18 cellular contexts compared by ENCODE assay signal in genomic region chr5:6736106-6736505, GRCh38. TPM values are rescaled to one million over a fixed set of nuclear protein-coding genes. Genes with fewer than 3 reads are reported as not detected.
DNase-seq lines count a peak whose midpoint lies in the region; ATAC-seq and TF ChIP-seq lines count a peak whose summit lies in the region.
"Had no signal": no experiment of that assay in that cellular context is flagged by ENCODE, and none has a peak within 500 bp of the region (broad histone marks: within the 10 kb centered on the region; RNA-seq: fewer than 3 reads in every experiment).

No MANE protein-coding gene starts in this region.

- H3K79me2 ChIP-seq in KMS-11 (ENCODE audit: insufficient read depth, low read depth), result peaks cover 98% of the 10 kb centered on the region

- no peak for TF ChIP-seq CTCF in KMS-11 (conservative IDR thresholded peaks at IDR 0.05; ENCODE audit: low read depth, low read length)
- TF ChIP-seq CTCF in mesothelial cell of epicardium (IDR thresholded peaks at IDR 0.05; ENCODE audit: unreplicated experiment), result no peak
- no peak for TF ChIP-seq CTCF in testis (IDR thresholded peaks at IDR 0.05)

- H3K9me3 Mint-ChIP-seq in activated CD4-positive, alpha-beta T cell treated with anti-CD3 and anti-CD28 coated beads, Interleukin-2, amount 10 ng/mL, durations not matched to agents 24 days and 14 days, result no peaks in the 10 kb centered on the region
- H3K9me3 Mint-ChIP-seq in activated T-helper 2 cell treated with anti-CD3 and anti-CD28 coated beads, Interferon-gamma antibody, Interleukin-2, Interleukin-4, amounts not matched to agents 10 μg/mL and 5 μg/mL and 100 μg/mL, durations not matched to agents 14 hours and 24 hours and 36 hours, result no peaks in the 10 kb centered on the region
- H3K9me3 Mint-ChIP-seq in mesothelial cell of epicardium, result no peaks in the 10 kb centered on the region

- no peaks in the 10 kb centered on the region for H3K9me3 ChIP-seq in testis
- H3K9me3 ChIP-seq: A549, SJCRH30, thyroid gland had no signal

- peaks cover 44% of the 10 kb centered on the region for H3K36me3 Mint-ChIP-seq in activated CD4-positive, alpha-beta T cell treated with anti-CD3 and anti-CD28 coated beads, Interleukin-2, amount 10 ng/mL, durations not matched to agents 24 days and 14 days (ENCODE audit: low read depth)
- H3K36me3 Mint-ChIP-seq in activated T-helper 2 cell treated with anti-CD3 and anti-CD28 coated beads, Interferon-gamma antibody, Interleukin-2, Interleukin-4, amounts not matched to agents 10 μg/mL and 5 μg/mL and 100 μg/mL, durations not matched to agents 14 hours and 24 hours and 36 hours (ENCODE audit: low read depth), result peaks cover 61% of the 10 kb centered on the region
- peaks cover 10% of the 10 kb centered on the region for H3K36me3 Mint-ChIP-seq in mesothelial cell of epicardium

- H3K27ac ChIP-seq in KMS-11 (peak overlapping the region; percentile 69; the same call in 1 of the 2 replicates), testis (no peak overlapping the region)
- H3K27ac ChIP-seq: A549, coronary artery, SJCRH30, thyroid gland had no signal

- H3K4me3 ChIP-seq in KMS-11 (IDR thresholded peaks at IDR 0.05; ENCODE audit: insufficient read depth, low read depth, low read length) (no peak overlapping the region), testis (no peak overlapping the region)
- H3K4me3 ChIP-seq: A549, coronary artery, K562, SJCRH30, thyroid gland had no signal

- no peak overlapping the region for H3K4me3 Mint-ChIP-seq in activated CD4-positive, alpha-beta T cell treated with anti-CD3 and anti-CD28 coated beads, Interleukin-2, amount 10 ng/mL, durations not matched to agents 24 days and 14 days
- no peak overlapping the region for H3K4me3 Mint-ChIP-seq in activated T-helper 2 cell treated with anti-CD3 and anti-CD28 coated beads, Interferon-gamma antibody, Interleukin-2, Interleukin-4, amounts not matched to agents 10 μg/mL and 5 μg/mL and 100 μg/mL, durations not matched to agents 14 hours and 24 hours and 36 hours (ENCODE audit: low read depth)
- no peak overlapping the region for H3K4me3 Mint-ChIP-seq in mesothelial cell of epicardium

- no peaks in the 10 kb centered on the region for H3K36me3 ChIP-seq in KMS-11 (ENCODE audit: insufficient read depth)
- no peaks in the 10 kb centered on the region for H3K36me3 ChIP-seq in testis (ENCODE audit: low read depth, missing control alignments)
- H3K36me3 ChIP-seq: SJCRH30 had no signal

- no peak for TF ChIP-seq POLR2A in testis (IDR thresholded peaks at IDR 0.05)

- H2AFZ ChIP-seq in KMS-11 (ENCODE audit: low read depth), result no peak overlapping the region

- H3K27me3 Mint-ChIP-seq in activated CD4-positive, alpha-beta T cell treated with anti-CD3 and anti-CD28 coated beads, Interleukin-2, amount 10 ng/mL, durations not matched to agents 24 days and 14 days, result no peaks in the 10 kb centered on the region
- no peaks in the 10 kb centered on the region for H3K27me3 Mint-ChIP-seq in activated T-helper 2 cell treated with anti-CD3 and anti-CD28 coated beads, Interferon-gamma antibody, Interleukin-2, Interleukin-4, amounts not matched to agents 10 μg/mL and 5 μg/mL and 100 μg/mL, durations not matched to agents 14 hours and 24 hours and 36 hours (ENCODE audit: low read depth)
- no peaks in the 10 kb centered on the region for H3K27me3 Mint-ChIP-seq in mesothelial cell of epicardium (ENCODE audit: low read depth)

- H3K4me1 Mint-ChIP-seq in activated CD4-positive, alpha-beta T cell treated with anti-CD3 and anti-CD28 coated beads, Interleukin-2, amount 10 ng/mL, durations not matched to agents 24 days and 14 days, result peaks cover 53% of the 10 kb centered on the region
- H3K4me1 Mint-ChIP-seq in activated T-helper 2 cell treated with anti-CD3 and anti-CD28 coated beads, Interferon-gamma antibody, Interleukin-2, Interleukin-4, amounts not matched to agents 10 μg/mL and 5 μg/mL and 100 μg/mL, durations not matched to agents 14 hours and 24 hours and 36 hours (ENCODE audit: low read depth), result peaks cover 53% of the 10 kb centered on the region
- peaks cover 28% of the 10 kb centered on the region for H3K4me1 Mint-ChIP-seq in mesothelial cell of epicardium

- no peaks in the 10 kb centered on the region for H3K27me3 ChIP-seq in KMS-11 (ENCODE audit: insufficient read depth, low read depth)
- H3K27me3 ChIP-seq in testis, result no peaks in the 10 kb centered on the region
- H3K27me3 ChIP-seq: SJCRH30, thyroid gland had no signal

- no peak for ATAC-seq in GM18861 (IDR thresholded peaks at IDR 0.05; ENCODE audit: unreplicated experiment)
- ATAC-seq: A549, K562 had no signal

- peak overlapping the region; percentile 65; the same call in 1 of the 2 replicates for H3K4me2 ChIP-seq in KMS-11
- H3K4me2 ChIP-seq: A549 had no signal

- 88 to 93% methylated on average over 7 of the region's 7 CpGs for WGBS in testis, 2 donors

- peak overlapping the region; percentile 84 for H3K27ac Mint-ChIP-seq in activated CD4-positive, alpha-beta T cell treated with anti-CD3 and anti-CD28 coated beads, Interleukin-2, amount 10 ng/mL, durations not matched to agents 24 days and 14 days
- peak overlapping the region; percentile 93 for H3K27ac Mint-ChIP-seq in activated T-helper 2 cell treated with anti-CD3 and anti-CD28 coated beads, Interferon-gamma antibody, Interleukin-2, Interleukin-4, amounts not matched to agents 10 μg/mL and 5 μg/mL and 100 μg/mL, durations not matched to agents 14 hours and 24 hours and 36 hours
- peak overlapping the region; percentile 25 for H3K27ac Mint-ChIP-seq in mesothelial cell of epicardium

- peaks cover 76% of the 10 kb centered on the region for H3K4me1 ChIP-seq in KMS-11 (ENCODE audit: low read depth, poor library complexity, severe bottlenecking)
- H3K4me1 ChIP-seq in testis, result peaks cover 18% of the 10 kb centered on the region
- H3K4me1 ChIP-seq: SJCRH30 had no signal

- no peak overlapping the region for H3K9ac ChIP-seq in KMS-11

- peaks cover 8% of the 10 kb centered on the region; the same call in 1 of the 2 replicates for H4K20me1 ChIP-seq in KMS-11 (ENCODE audit: insufficient read depth)

- DNase-seq in activated CD4-positive, alpha-beta T cell treated with anti-CD3 and anti-CD28 coated beads, Interleukin-2, amount 10 ng/mL, durations not matched to agents 24 days and 14 days, result no peak
- DNase-seq in activated CD4-positive, alpha-beta T cell treated with anti-CD3 and anti-CD28 coated beads, Interleukin-2, amount 50 U/mL, for 4 hours, result no peak
- DNase-seq in activated T-helper 2 cell treated with anti-CD3 and anti-CD28 coated beads, Interferon-gamma antibody, Interleukin-2, Interleukin-4, amounts not matched to agents 10 μg/mL and 5 μg/mL and 100 μg/mL, durations not matched to agents 14 hours and 24 hours and 36 hours (ENCODE audit: low spot score), result no peak
- no peak for DNase-seq in mesothelial cell of epicardium (ENCODE audit: low spot score in 2 of 2, unreplicated experiment in 2 of 2)
- no peak for DNase-seq in kidney glomerular epithelial cell (lab: John Stamatoyannopoulos, UW)
- DNase-seq in testis, result no peak
- DNase-seq: anterior cingulate cortex, glutamatergic neuron, islet precursor cell, NCI-H1092, NCI-H226, SJCRH30, thyroid gland had no signal

- intact Hi-C loops in activated CD4-positive, alpha-beta T cell treated with anti-CD3 and anti-CD28 coated beads, Interleukin-2, amount 10 ng/mL, durations not matched to agents 24 days and 14 days (cut with micrococcal nuclease), result loop anchor here (2.0 kb wide), 1 partner anchor 23 kb away; the partner anchor contains the start of gene TENT4A
- intact Hi-C loops in activated T-helper 2 cell treated with anti-CD3 and anti-CD28 coated beads, Interferon-gamma antibody, Interleukin-2, Interleukin-4, amounts not matched to agents 10 μg/mL and 5 μg/mL and 100 μg/mL, durations not matched to agents 14 hours and 24 hours and 36 hours (cut with micrococcal nuclease), result loop anchor here (2.0 to 5.0 kb wide), 3 partner anchors 23 to 239 kb away; partner anchors contain the start of genes NSUN2, SRD5A1 and TENT4A
- intact Hi-C loops in testis (cut with DNase I; ENCODE audit: low total_unique reads), result no loop called here

RNA-seq across cellular contexts. Expression of gene TENT4A, which starts 22.9 kb away (rescaled TPM):
- 38.8 and 43.4 TPM in 2 replicates for total RNA-seq in activated CD4-positive, alpha-beta T cell treated with anti-CD3 and anti-CD28 coated beads, Interleukin-2, amount 10 ng/mL, durations not matched to agents 24 days and 14 days
- 39.4 and 40.1 TPM in 2 replicates for total RNA-seq in activated T-helper 2 cell treated with anti-CD3 and anti-CD28 coated beads, Interferon-gamma antibody, Interleukin-2, Interleukin-4, amounts not matched to agents 10 μg/mL and 5 μg/mL and 100 μg/mL, durations not matched to agents 14 hours and 24 hours and 36 hours
- total RNA-seq in mesothelial cell of epicardium (38.0 to 46.3 TPM (median 45.7 TPM) in 3 replicates), testis (10 to 100 TPM; 46.2 to 51.3 TPM)
- 23.1 TPM for polyA plus RNA-seq in testis (ENCODE audit: insufficient read depth, low read depth, low replicate concordance)

Comparison
In these comparisons a context has a peak if more than half of its experiments do, and no peak if none do; other contexts are left out.
1. H3K27ac Mint-ChIP-seq: peak in every context shown above with its lines; median percentile 93 in activated T-helper 2 cell treated with anti-CD3 and anti-CD28 coated beads, Interferon-gamma antibody, Interleukin-2, Interleukin-4, amounts not matched to agents 10 μg/mL and 5 μg/mL and 100 μg/mL, durations not matched to agents 14 hours and 24 hours and 36 hours; 84 in activated CD4-positive, alpha-beta T cell treated with anti-CD3 and anti-CD28 coated beads, Interleukin-2, amount 10 ng/mL, durations not matched to agents 24 days and 14 days; 25 in mesothelial cell of epicardium.